8 cellular contexts compared by ENCODE assay signal in the genomic region with DNA sequence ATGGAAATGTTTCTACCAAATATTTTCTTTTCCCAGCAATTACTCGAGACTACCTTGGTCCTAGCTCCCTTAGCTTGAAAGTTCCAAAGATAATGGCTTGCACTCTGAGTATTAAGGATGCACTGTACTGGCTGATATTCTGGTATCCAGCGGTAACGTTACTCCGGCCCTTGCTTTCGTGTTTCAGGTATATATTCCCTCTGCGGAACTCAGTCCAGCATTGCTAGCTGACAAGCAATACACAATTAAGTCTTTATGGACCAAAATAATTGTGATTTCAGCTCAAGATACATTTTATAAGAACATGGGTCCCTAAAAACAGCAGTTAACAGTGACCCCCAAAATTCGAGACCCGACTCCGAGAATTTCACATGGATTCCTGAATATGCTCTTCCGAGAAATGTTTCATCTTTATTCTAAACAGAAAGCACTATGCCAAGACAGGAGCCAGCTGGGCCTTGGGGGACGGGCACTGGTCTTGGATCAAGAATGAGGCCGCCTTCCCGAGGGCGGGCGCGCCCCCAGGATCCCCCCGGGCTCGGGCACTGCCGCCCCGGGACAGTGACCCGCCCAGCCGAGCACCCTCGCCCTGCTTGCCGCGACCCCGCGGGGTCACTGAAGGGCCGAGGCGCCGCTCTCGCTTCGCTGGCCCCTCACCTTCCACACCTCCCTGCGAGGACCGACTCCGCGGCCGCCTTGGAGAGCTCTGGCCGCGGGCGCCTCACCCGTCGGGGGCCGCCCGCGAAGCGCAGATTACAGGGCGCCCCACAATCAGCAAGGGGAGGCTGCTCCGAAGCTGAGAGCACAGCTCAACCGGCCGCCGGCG. TPM values are rescaled to one million over a fixed set of nuclear protein-coding genes. Genes with fewer than 3 reads are reported as not detected.
DNase-seq lines count a peak whose midpoint lies in the region; ATAC-seq and TF ChIP-seq lines count a peak whose summit lies in the region.

No MANE protein-coding gene starts in this region.

- peaks cover 3% of the 10 kb centered on the region for H3K27me3 Mint-ChIP-seq in activated T-cell treated with anti-CD3 and anti-CD28 coated beads, Interleukin-2, amount 50 U/mL, for 72 hours (ENCODE audit: low read depth)

- peaks cover 5% of the 10 kb centered on the region for H3K36me3 ChIP-seq in effector memory CD4-positive, alpha-beta T cell (ENCODE audit: control insufficient read depth, insufficient read depth, low read length)
- H3K36me3 ChIP-seq in mesodermal cell (ENCODE audit: control insufficient read depth, insufficient read depth, low read length), result peaks cover 9% of the 10 kb centered on the region
- H3K36me3 ChIP-seq in suprapubic skin, result peaks cover 3% of the 10 kb centered on the region

- H3K27ac ChIP-seq in effector memory CD4-positive, alpha-beta T cell (ENCODE audit: insufficient read depth, low read length, poor library complexity, severe bottlenecking), result peak overlapping the region; percentile 96
- H3K27ac ChIP-seq in mesodermal cell (ENCODE audit: low read depth, low read length, severe bottlenecking), result peak overlapping the region; percentile 99
- peak overlapping the region; percentile 96 for H3K27ac ChIP-seq in suprapubic skin

- no peak for TF ChIP-seq CTCF in suprapubic skin (IDR thresholded peaks at IDR 0.05)

- H3K27ac Mint-ChIP-seq in activated T-cell treated with anti-CD3 and anti-CD28 coated beads, Interleukin-2, amount 50 U/mL, for 72 hours, result peak overlapping the region; percentile 86

- in situ Hi-C loops in SK-MEL-5 (cut with HindIII; ENCODE audit: low pct_unique_long_range_greater_than_20kb, low sequenced_read_pairs), result no loop called here

- peak in 1 of 2 donors; percentile 7 for ATAC-seq in activated T-cell treated with anti-CD3 and anti-CD28 coated beads, Interleukin-2, amount 50 U/mL, for 72 hours (replicated peaks in 1 of 2)
- ATAC-seq in HG03095 (IDR thresholded peaks at IDR 0.05; ENCODE audit: unreplicated experiment), result peak; percentile 7

- no peaks in the 10 kb centered on the region for H3K27me3 ChIP-seq in effector memory CD4-positive, alpha-beta T cell (replicated peaks; ENCODE audit: control insufficient read depth, insufficient read depth, low read length, poor library complexity, severe bottlenecking)
- no peaks in the 10 kb centered on the region for H3K27me3 ChIP-seq in suprapubic skin

- DNase-seq in activated T-cell treated with anti-CD3 and anti-CD28 coated beads, Interleukin-2, amount 50 U/mL, for 72 hours, result no peak
- DNase-seq in activated T-cell treated with anti-CD3 and anti-CD28 coated beads for 4 hours (no peak), SK-MEL-5 (ENCODE audit: low read depth, low spot score) (peak; percentile 2), suprapubic skin (ENCODE audit: low spot score in 2 of 2) (peak; percentile 76 to 83), GDM1 (lab: John Stamatoyannopoulos, UW) (no peak)
- no peak for DNase-seq in effector memory CD4-positive, alpha-beta T cell

- peak overlapping the region; percentile 80 to 81 for H3K4me3 Mint-ChIP-seq in activated T-cell treated with anti-CD3 and anti-CD28 coated beads, Interleukin-2, amount 50 U/mL, for 72 hours

- H3K9me3 Mint-ChIP-seq in activated T-cell treated with anti-CD3 and anti-CD28 coated beads, Interleukin-2, amount 50 U/mL, for 72 hours, result peaks cover 0 to 2% of the 10 kb centered on the region in 2 donors

- peak overlapping the region; percentile 94 for H3K4me3 ChIP-seq in effector memory CD4-positive, alpha-beta T cell (ENCODE audit: insufficient read depth, low read depth, low read length, poor library complexity, severe bottlenecking)
- H3K4me3 ChIP-seq in mesodermal cell (ENCODE audit: extremely low read depth, insufficient read depth, low read length, poor library complexity, severe bottlenecking) (peak overlapping the region; percentile 75), suprapubic skin (peak overlapping the region; percentile 84)

- H3K4me1 Mint-ChIP-seq in activated T-cell treated with anti-CD3 and anti-CD28 coated beads, Interleukin-2, amount 50 U/mL, for 72 hours (ENCODE audit: low read depth), result peaks cover 64% of the 10 kb centered on the region

- 3 to 4% methylated on average over 34 of the region's 52 CpGs for WGBS in mesodermal cell (ENCODE audit: insufficient coverage in 2 of 2), 2 experiments
- under 1% methylated on average over 46 of the region's 52 CpGs for WGBS in suprapubic skin

- peaks cover 0 to 3% of the 10 kb centered on the region in 2 donors for H3K36me3 Mint-ChIP-seq in activated T-cell treated with anti-CD3 and anti-CD28 coated beads, Interleukin-2, amount 50 U/mL, for 72 hours (ENCODE audit: insufficient read depth in 2 of 2)

- TF ChIP-seq EP300 in suprapubic skin (IDR thresholded peaks at IDR 0.05), result no peak

- H3K9me3 ChIP-seq in effector memory CD4-positive, alpha-beta T cell (ENCODE audit: control insufficient read depth, low read length), result no peaks in the 10 kb centered on the region
- no peaks in the 10 kb centered on the region for H3K9me3 ChIP-seq in mesodermal cell (ENCODE audit: control insufficient read depth, low read length)
- H3K9me3 ChIP-seq in suprapubic skin, result no peaks in the 10 kb centered on the region

- TF ChIP-seq POLR2A in suprapubic skin (IDR thresholded peaks at IDR 0.05), result no peak

- peaks cover 21% of the 10 kb centered on the region for H3K4me1 ChIP-seq in effector memory CD4-positive, alpha-beta T cell (ENCODE audit: control insufficient read depth, insufficient read depth, low read length, poor library complexity, severe bottlenecking)
- peaks cover 5% of the 10 kb centered on the region for H3K4me1 ChIP-seq in mesodermal cell (ENCODE audit: control insufficient read depth, insufficient read depth, low read length, poor library complexity, severe bottlenecking)
- H3K4me1 ChIP-seq in suprapubic skin, result peaks cover 40% of the 10 kb centered on the region

RNA-seq across cellular contexts. Expression of gene SCYL3, which starts 0.7 kb away (rescaled TPM):
- 10 to 100 TPM; 17.9 to 19.1 TPM for total RNA-seq in activated T-cell treated with anti-CD3 and anti-CD28 coated beads, Interleukin-2, amount 50 U/mL, for 72 hours
- total RNA-seq in SK-MEL-5 (2014; rRNA removed; shearing (Covaris generic)), result 5.5 and 7.1 TPM in 2 replicates
- 2.0 and 6.2 TPM in 2 replicates for polyA plus RNA-seq in SK-MEL-5 (2015; cell fraction: cytosol; rRNA removed)
- polyA plus RNA-seq in SK-MEL-5 (2015; cell fraction: nucleus; rRNA removed), result 17.0 and 18.6 TPM in 2 replicates
- 7.1 TPM for polyA plus RNA-seq in mesodermal cell (2013, experiment 1 of 2)
- 6.9 TPM for polyA plus RNA-seq in mesodermal cell (2013, experiment 2 of 2)
- 10 to 100 TPM; 10.8 to 18.3 (median 14.6) TPM for total RNA-seq in suprapubic skin

Comparison
In these comparisons a context has a peak if more than half of its experiments do, and no peak if none do; other contexts are left out.
1. DNase-seq: peak in SK-MEL-5 (single experiment) and suprapubic skin (2 of 2); none in activated T-cell treated with anti-CD3 and anti-CD28 coated beads, Interleukin-2, amount 50 U/mL, for 72 hours (0 of 2), activated T-cell treated with anti-CD3 and anti-CD28 coated beads for 4 hours (single experiment), effector memory CD4-positive, alpha-beta T cell (0 of 3) and GDM1 (single experiment).
2. Peak in every context shown above with its lines, with median percentiles within 50 percentile points of each other: H3K27ac ChIP-seq and H3K4me3 ChIP-seq.